ENCODE assay signal across 7 cellular contexts in the genomic region with DNA sequence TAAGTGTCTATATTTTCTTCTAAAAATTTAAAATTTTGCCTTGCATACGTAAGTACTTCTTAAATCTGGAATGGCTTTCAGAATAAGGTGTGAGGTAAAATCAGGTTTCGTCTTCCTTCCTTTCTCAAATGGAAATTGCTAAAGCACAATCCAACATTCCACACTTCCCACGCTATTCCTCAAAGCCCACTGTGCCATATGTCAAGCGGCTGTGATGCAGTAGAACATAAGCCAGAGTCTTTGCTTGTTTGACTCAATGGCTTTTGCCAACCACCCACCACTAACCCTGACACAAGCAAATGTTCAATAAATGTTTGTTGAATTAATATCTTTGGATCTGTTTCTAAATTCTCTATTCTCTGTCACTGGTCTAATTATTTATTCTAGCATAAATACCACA.
"Had no signal": no experiment of that assay in that cellular context is flagged by ENCODE, and none has a peak within 500 bp of the region (broad histone marks: within the 10 kb centered on the region; RNA-seq: fewer than 3 reads in every experiment).

No MANE protein-coding gene starts in this region.

- H3K27me3 Mint-ChIP-seq: IgD-negative memory B cell had no signal

- H3K4me1 Mint-ChIP-seq: IgD-negative memory B cell had no signal

- H3K4me3 Mint-ChIP-seq: HFFc6, IgD-negative memory B cell had no signal

- H3K27ac Mint-ChIP-seq: HFFc6, IgD-negative memory B cell had no signal

- DNase-seq: GM23248, GOT3, H7, HFFc6 had no signal

- ATAC-seq: HCT116, HepG2 had no signal

- H3K36me3 Mint-ChIP-seq: IgD-negative memory B cell had no signal
